In the genomic region with DNA sequence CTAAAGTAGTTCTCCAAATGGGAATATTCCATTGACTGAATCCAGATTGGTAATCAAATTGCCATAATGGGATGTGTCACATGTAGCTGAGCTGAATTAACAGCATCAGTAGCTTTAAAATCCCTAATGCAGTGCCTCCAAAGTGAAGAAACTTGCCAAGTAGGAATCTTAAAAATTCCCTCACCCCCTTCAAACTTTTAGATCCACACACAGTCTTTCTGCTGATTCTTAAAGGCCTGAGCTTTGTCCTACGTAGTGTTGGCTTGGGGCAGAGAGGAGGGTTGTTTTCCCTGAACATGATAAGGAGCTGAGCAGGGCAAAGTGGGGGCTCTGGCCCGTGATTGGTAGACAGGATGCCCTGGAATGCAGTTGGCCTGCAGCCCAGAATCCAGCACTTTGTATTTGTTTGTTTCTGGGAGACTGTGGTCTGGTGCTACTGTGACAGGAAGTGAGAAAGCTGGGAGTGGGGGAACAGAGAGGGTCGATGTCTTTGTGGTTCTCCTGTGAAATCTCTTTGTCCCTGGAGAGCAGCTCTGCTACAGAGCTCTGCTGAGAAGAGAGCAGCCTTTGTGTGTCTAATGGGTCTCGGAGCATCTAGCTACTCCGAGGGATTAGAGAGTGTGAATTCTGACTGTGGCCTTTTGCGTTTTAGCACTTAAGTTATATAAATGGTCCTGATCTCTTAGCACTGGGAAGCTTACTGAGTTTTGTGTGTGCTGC, we compare ENCODE assay signal across 1 cellular context.
TF ChIP-seq lines count a peak whose summit lies in the region.

No MANE protein-coding gene starts in this region.

TF ChIP-seq in HEK293, 187 proteins besides CTCF, POLR2A, EP300 and RAD21 (continued from another document):
- TF ChIP-seq, protein P1, sequence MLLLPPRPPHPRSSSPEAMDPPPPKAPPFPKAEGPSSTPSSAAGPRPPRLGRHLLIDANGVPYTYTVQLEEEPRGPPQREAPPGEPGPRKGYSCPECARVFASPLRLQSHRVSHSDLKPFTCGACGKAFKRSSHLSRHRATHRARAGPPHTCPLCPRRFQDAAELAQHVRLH (tag by site-specific recombination; IDR thresholded peaks at IDR 0.05), result no peak
- TF ChIP-seq ZNF560 (tag by site-specific recombination; IDR thresholded peaks at IDR 0.05; ENCODE audit: borderline replicate concordance), result no peak
- TF ChIP-seq FEZF1 (tag by site-specific recombination; IDR thresholded peaks at IDR 0.05), result peak; percentile 72
- TF ChIP-seq TRIM28 (IDR thresholded peaks at IDR 0.05; ENCODE audit: borderline replicate concordance, low read length), result peak; percentile 65; the same call in 1 of the 2 replicates
- no peak for TF ChIP-seq ZNF501 (tag by site-specific recombination; IDR thresholded peaks at IDR 0.05)
- TF ChIP-seq ZXDB (tag by site-specific recombination; IDR thresholded peaks at IDR 0.05), result peak; percentile 69
- TF ChIP-seq ZEB2 (tag by site-specific recombination; IDR thresholded peaks at IDR 0.05), result peak; percentile 68; the same call in 1 of the 2 replicates
- peak; percentile 49; the same call in 1 of the 2 replicates for TF ChIP-seq ZNF629 (tag by site-specific recombination; IDR thresholded peaks at IDR 0.05)
- TF ChIP-seq ZBTB17 (tag by site-specific recombination; IDR thresholded peaks at IDR 0.05), result peak; percentile 94
- TF ChIP-seq, protein P2, sequence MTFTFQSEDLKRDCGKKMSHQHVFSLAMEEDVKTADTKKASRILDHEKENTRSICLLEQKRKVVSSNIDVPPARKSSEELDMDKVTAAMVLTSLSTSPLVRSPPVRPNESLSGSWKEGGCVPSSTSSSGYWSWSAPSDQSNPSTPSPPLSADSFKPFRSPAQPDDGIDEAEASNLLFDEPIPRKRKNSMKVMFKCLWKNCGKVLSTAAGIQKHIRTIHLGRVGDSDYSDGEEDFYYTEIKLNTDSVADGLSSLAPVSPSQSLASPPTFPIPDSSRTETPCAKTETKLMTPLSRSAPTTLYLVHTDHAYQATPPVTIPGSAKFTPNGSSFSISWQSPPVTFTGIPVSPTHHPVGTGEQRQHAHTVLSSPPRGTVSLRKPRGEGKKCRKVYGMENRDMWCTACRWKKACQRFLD (tag by site-specific recombination; IDR thresholded peaks at IDR 0.05), result no peak
- TF ChIP-seq OSR2 (tag by site-specific recombination; IDR thresholded peaks at IDR 0.05), result peak; percentile 97
- no peak for TF ChIP-seq ZNF596 (tag by site-specific recombination; IDR thresholded peaks at IDR 0.05)
- TF ChIP-seq ZNF433 (tag by site-specific recombination; IDR thresholded peaks at IDR 0.05; ENCODE audit: low read depth), result no peak
- TF ChIP-seq, protein P3, sequence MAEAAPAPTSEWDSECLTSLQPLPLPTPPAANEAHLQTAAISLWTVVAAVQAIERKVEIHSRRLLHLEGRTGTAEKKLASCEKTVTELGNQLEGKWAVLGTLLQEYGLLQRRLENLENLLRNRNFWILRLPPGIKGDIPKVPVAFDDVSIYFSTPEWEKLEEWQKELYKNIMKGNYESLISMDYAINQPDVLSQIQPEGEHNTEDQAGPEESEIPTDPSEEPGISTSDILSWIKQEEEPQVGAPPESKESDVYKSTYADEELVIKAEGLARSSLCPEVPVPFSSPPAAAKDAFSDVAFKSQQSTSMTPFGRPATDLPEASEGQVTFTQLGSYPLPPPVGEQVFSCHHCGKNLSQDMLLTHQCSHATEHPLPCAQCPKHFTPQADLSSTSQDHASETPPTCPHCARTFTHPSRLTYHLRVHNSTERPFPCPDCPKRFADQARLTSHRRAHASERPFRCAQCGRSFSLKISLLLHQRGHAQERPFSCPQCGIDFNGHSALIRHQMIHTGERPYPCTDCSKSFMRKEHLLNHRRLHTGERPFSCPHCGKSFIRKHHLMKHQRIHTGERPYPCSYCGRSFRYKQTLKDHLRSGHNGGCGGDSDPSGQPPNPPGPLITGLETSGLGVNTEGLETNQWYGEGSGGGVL (tag by site-specific recombination; IDR thresholded peaks at IDR 0.05), result peak; percentile 91
- TF ChIP-seq SP7 (tag by site-specific recombination; IDR thresholded peaks at IDR 0.05), result peak; percentile 43; the same call in 1 of the 2 replicates
- TF ChIP-seq ZNF660 (tag by site-specific recombination; IDR thresholded peaks at IDR 0.05), result peak; percentile 58
- no peak for TF ChIP-seq ZSCAN23 (tag by site-specific recombination; IDR thresholded peaks at IDR 0.05)
- TF ChIP-seq REPIN1 (tag by site-specific recombination; IDR thresholded peaks at IDR 0.05; ENCODE audit: low read depth), result no peak
- TF ChIP-seq SP2 (tag by site-specific recombination; IDR thresholded peaks at IDR 0.05), result peak; percentile 49
- no peak for TF ChIP-seq ZNF354C (tag by site-specific recombination; IDR thresholded peaks at IDR 0.05; ENCODE audit: borderline replicate concordance, low read depth)
- TF ChIP-seq, protein P4, sequence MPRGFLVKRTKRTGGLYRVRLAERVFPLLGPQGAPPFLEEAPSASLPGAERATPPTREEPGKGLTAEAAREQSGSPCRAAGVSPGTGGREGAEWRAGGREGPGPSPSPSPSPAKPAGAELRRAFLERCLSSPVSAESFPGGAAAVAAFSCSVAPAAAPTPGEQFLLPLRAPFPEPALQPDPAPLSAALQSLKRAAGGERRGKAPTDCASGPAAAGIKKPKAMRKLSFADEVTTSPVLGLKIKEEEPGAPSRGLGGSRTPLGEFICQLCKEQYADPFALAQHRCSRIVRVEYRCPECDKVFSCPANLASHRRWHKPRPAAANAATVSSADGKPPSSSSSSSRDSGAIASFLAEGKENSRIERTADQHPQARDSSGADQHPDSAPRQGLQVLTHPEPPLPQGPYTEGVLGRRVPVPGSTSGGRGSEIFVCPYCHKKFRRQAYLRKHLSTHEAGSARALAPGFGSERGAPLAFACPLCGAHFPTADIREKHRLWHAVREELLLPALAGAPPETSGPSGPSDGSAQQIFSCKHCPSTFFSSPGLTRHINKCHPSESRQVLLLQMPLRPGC (tag by site-specific recombination; IDR thresholded peaks at IDR 0.05), result peak; percentile 88
- TF ChIP-seq, protein P5, sequence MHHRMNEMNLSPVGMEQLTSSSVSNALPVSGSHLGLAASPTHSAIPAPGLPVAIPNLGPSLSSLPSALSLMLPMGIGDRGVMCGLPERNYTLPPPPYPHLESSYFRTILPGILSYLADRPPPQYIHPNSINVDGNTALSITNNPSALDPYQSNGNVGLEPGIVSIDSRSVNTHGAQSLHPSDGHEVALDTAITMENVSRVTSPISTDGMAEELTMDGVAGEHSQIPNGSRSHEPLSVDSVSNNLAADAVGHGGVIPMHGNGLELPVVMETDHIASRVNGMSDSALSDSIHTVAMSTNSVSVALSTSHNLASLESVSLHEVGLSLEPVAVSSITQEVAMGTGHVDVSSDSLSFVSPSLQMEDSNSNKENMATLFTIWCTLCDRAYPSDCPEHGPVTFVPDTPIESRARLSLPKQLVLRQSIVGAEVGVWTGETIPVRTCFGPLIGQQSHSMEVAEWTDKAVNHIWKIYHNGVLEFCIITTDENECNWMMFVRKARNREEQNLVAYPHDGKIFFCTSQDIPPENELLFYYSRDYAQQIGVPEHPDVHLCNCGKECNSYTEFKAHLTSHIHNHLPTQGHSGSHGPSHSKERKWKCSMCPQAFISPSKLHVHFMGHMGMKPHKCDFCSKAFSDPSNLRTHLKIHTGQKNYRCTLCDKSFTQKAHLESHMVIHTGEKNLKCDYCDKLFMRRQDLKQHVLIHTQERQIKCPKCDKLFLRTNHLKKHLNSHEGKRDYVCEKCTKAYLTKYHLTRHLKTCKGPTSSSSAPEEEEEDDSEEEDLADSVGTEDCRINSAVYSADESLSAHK (tag by site-specific recombination; IDR thresholded peaks at IDR 0.05), result 0 out of 2 replicates have a peak, but pooled peaks have one; percentile 22
- TF ChIP-seq KLF8 (tag by site-specific recombination; IDR thresholded peaks at IDR 0.05), result no peak
- TF ChIP-seq, protein P6, sequence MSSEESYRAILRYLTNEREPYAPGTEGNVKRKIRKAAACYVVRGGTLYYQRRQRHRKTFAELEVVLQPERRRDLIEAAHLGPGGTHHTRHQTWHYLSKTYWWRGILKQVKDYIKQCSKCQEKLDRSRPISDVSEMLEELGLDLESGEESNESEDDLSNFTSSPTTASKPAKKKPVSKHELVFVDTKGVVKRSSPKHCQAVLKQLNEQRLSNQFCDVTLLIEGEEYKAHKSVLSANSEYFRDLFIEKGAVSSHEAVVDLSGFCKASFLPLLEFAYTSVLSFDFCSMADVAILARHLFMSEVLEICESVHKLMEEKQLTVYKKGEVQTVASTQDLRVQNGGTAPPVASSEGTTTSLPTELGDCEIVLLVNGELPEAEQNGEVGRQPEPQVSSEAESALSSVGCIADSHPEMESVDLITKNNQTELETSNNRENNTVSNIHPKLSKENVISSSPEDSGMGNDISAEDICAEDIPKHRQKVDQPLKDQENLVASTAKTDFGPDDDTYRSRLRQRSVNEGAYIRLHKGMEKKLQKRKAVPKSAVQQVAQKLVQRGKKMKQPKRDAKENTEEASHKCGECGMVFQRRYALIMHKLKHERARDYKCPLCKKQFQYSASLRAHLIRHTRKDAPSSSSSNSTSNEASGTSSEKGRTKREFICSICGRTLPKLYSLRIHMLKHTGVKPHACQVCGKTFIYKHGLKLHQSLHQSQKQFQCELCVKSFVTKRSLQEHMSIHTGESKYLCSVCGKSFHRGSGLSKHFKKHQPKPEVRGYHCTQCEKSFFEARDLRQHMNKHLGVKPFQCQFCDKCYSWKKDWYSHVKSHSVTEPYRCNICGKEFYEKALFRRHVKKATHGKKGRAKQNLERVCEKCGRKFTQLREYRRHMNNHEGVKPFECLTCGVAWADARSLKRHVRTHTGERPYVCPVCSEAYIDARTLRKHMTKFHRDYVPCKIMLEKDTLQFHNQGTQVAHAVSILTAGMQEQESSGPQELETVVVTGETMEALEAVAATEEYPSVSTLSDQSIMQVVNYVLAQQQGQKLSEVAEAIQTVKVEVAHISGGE (tag by site-specific recombination; conservative IDR thresholded peaks at IDR 0.05; ENCODE audit: low read depth), result peak; percentile 45; the same call in 1 of the 2 replicates
- TF ChIP-seq ZNF416 (tag by site-specific recombination; IDR thresholded peaks at IDR 0.05), result no peak
- TF ChIP-seq, protein P7, sequence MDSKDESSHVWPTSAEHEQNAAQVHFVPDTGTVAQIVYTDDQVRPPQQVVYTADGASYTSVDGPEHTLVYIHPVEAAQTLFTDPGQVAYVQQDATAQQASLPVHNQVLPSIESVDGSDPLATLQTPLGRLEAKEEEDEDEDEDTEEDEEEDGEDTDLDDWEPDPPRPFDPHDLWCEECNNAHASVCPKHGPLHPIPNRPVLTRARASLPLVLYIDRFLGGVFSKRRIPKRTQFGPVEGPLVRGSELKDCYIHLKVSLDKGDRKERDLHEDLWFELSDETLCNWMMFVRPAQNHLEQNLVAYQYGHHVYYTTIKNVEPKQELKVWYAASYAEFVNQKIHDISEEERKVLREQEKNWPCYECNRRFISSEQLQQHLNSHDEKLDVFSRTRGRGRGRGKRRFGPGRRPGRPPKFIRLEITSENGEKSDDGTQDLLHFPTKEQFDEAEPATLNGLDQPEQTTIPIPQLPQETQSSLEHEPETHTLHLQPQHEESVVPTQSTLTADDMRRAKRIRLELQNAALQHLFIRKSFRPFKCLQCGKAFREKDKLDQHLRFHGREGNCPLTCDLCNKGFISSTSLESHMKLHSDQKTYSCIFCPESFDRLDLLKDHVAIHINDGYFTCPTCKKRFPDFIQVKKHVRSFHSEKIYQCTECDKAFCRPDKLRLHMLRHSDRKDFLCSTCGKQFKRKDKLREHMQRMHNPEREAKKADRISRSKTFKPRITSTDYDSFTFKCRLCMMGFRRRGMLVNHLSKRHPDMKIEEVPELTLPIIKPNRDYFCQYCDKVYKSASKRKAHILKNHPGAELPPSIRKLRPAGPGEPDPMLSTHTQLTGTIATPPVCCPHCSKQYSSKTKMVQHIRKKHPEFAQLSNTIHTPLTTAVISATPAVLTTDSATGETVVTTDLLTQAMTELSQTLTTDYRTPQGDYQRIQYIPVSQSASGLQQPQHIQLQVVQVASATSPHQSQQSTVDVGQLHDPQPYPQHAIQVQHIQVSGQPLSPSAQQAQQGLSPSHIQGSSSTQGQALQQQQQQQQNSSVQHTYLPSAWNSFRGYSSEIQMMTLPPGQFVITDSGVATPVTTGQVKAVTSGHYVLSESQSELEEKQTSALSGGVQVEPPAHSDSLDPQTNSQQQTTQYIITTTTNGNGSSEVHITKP (tag by site-specific recombination; IDR thresholded peaks at IDR 0.05), result peak; percentile 87
- peak; percentile 95 for TF ChIP-seq ZNF600 (tag by site-specific recombination; IDR thresholded peaks at IDR 0.05)
- TF ChIP-seq, protein P8, sequence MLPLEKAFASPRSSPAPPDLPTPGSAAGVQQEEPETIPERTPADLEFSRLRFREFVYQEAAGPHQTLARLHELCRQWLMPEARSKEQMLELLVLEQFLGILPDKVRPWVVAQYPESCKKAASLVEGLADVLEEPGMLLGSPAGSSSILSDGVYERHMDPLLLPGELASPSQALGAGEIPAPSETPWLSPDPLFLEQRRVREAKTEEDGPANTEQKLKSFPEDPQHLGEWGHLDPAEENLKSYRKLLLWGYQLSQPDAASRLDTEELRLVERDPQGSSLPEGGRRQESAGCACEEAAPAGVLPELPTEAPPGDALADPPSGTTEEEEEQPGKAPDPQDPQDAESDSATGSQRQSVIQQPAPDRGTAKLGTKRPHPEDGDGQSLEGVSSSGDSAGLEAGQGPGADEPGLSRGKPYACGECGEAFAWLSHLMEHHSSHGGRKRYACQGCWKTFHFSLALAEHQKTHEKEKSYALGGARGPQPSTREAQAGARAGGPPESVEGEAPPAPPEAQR (tag by site-specific recombination; IDR thresholded peaks at IDR 0.05), result no peak
- TF ChIP-seq IKZF3 (tag by site-specific recombination; IDR thresholded peaks at IDR 0.05), result peak; percentile 39; the same call in 1 of the 2 replicates
- TF ChIP-seq ZNF792 (tag by site-specific recombination; IDR thresholded peaks at IDR 0.05), result no peak
TF ChIP-seq in HEK293: peak in this region for 22.
